Comparison of ENCODE assay signal across 8 cellular contexts in the genomic region with DNA sequence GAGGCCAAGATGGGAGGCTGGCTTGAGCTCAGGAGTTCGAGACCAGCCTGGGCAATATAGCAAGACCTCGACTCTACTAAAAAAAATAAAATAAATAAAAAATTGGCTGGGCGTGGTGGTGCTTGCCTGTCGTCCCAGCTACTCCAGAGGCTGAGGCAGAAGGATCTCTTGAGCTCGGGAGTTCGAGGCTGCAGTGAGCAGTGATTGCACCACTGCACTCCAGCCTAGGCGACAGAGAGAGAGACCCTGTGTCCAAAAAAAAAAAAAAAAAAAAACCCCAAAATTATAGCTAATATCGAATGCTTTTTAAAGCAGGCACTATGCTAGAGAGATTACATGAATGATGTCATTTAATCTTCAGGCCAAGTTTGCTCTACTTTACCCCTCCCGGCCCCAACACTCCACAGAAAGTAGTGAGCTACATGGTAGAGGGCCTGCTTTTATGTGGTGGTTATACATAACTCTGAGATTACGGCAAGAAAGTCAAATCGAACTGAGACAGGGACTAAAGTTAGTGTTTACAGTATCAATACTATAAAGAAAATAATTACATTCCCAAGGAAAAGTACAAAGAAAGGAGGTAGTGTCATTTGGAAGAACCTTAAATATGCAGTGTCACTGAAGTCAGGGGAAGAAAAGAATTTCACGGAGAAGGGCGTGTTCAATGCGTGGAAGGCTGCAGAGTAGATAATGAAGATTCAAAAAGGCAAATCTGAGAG. TPM values are rescaled to one million over a fixed set of nuclear protein-coding genes. Genes with fewer than 3 reads are reported as not detected.
DNase-seq lines count a peak whose midpoint lies in the region; ATAC-seq and TF ChIP-seq lines count a peak whose summit lies in the region.

No MANE protein-coding gene starts in this region.

- peaks cover 8% of the 10 kb centered on the region for H3F3A ChIP-seq in neural cell (ENCODE audit: insufficient read depth, low read length, poor library complexity, severe bottlenecking)

- no peak for TF ChIP-seq CTCF in CD14-positive monocyte (IDR thresholded peaks at IDR 0.05)
- no peak for TF ChIP-seq CTCF in dorsolateral prefrontal cortex (IDR thresholded peaks at IDR 0.05 in 54 of 56, conservative IDR thresholded peaks at IDR 0.05 in 2 of 56; ENCODE audit: low read depth in 1 of 56, partially characterized antibody in 56 of 56)
- TF ChIP-seq CTCF in neural cell (IDR thresholded peaks at IDR 0.05; ENCODE audit: poor library complexity, severe bottlenecking), result no peak

- H3K4me1 Mint-ChIP-seq in CD14-positive monocyte, result peaks cover 52% of the 10 kb centered on the region

- no peaks in the 10 kb centered on the region for H3K9me3 ChIP-seq in neural cell (ENCODE audit: low read length)

- no peaks in the 10 kb centered on the region for H3K9me2 ChIP-seq in neural cell (ENCODE audit: insufficient read depth, low read length)

- no peaks in the 10 kb centered on the region for H3K9me3 Mint-ChIP-seq in CD14-positive monocyte

- H3K4me2 ChIP-seq in neural cell (ENCODE audit: low read length), result peak overlapping the region; percentile 100

- peak overlapping the region; percentile 88 to 97 for H3K4me3 Mint-ChIP-seq in CD14-positive monocyte

- H3K79me2 ChIP-seq in neural cell (replicated peaks; ENCODE audit: insufficient read depth, low read length), result peaks cover 31% of the 10 kb centered on the region

- peak overlapping the region; percentile 97 to 100 (median 99) for H3K27ac Mint-ChIP-seq in CD14-positive monocyte

- H3K36me3 Mint-ChIP-seq in CD14-positive monocyte, result peaks cover 39 to 46% of the 10 kb centered on the region in 2 donors

- intact Hi-C loops in CD14-positive monocyte (cut with micrococcal nuclease), result loop anchor here (10.0 kb wide), 2 partner anchors 308 to 458 kb away; partner anchors contain the start of genes ARIH1 (in 2 of the 2) and CELF6 (in 1 of the 2)
- intact Hi-C loops in dorsolateral prefrontal cortex (cut with DNase I), result loop anchor here (2.0 to 10.0 kb wide), 8 partner anchors 270 to 852 kb away; partner anchors contain the start of genes ARIH1 (in 1 of the 2), HEXA (in 1 of the 2), NEO1 (in 1 of the 2) and NPTN (in 1 of the 2)

- peaks cover 0 to 2% (median 1%) of the 10 kb centered on the region in 3 donors for H3K27me3 Mint-ChIP-seq in CD14-positive monocyte (ENCODE audit: low read depth in 3 of 3)

- H3K27me3 ChIP-seq in dorsolateral prefrontal cortex, result no peaks in the 10 kb centered on the region
- H3K27me3 ChIP-seq in neural cell (ENCODE audit: insufficient read depth, low read depth, low read length), result no peaks in the 10 kb centered on the region

- DNase-seq in CD14-positive monocyte (ENCODE audit: low spot score), result no peak
- DNase-seq in M059J (ENCODE audit: low read depth), result peak; percentile 4
- DNase-seq in dorsolateral prefrontal cortex, result no peak
- no peak for DNase-seq in SIG-M5 treated with dmso at 0.1 percent for 504 hours (lab: John Stamatoyannopoulos, UW; ENCODE audit: unreplicated experiment)
- DNase-seq in NOMO-1 treated with dmso at 0.1 percent for 144 hours (lab: John Stamatoyannopoulos, UW; ENCODE audit: unreplicated experiment), result no peak
- DNase-seq in inferior parietal cortex (ENCODE audit: extremely low spot score), result no peak

- no peak for TF ChIP-seq EP300 in neural cell (conservative IDR thresholded peaks at IDR 0.05; ENCODE audit: poor library complexity, severe bottlenecking)

- H3K27ac ChIP-seq in dorsolateral prefrontal cortex (peak overlapping the region in 34 of 59 donors; percentile 4 to 99 (median 96)), neural cell (ENCODE audit: low read length) (peak overlapping the region; percentile 99)

- H4K20me1 ChIP-seq in neural cell (ENCODE audit: insufficient read depth), result no peaks in the 10 kb centered on the region

- no peak for TF ChIP-seq RAD21 in neural cell (conservative IDR thresholded peaks at IDR 0.05)

- H3K9ac ChIP-seq in neural cell (ENCODE audit: low read length), result peak overlapping the region; percentile 94

- H3K4me3 ChIP-seq in dorsolateral prefrontal cortex (peak overlapping the region; percentile 63 to 100 (median 98)), neural cell (ENCODE audit: low read length) (peak overlapping the region; percentile 98)

- no peaks in the 10 kb centered on the region for H3K36me3 ChIP-seq in neural cell (ENCODE audit: insufficient read depth, low read length)

- H2AFZ ChIP-seq in neural cell (ENCODE audit: low read depth, low read length), result peak overlapping the region; percentile 77

- ATAC-seq in GM18870 (IDR thresholded peaks at IDR 0.05; ENCODE audit: unreplicated experiment), result no peak

TF ChIP-seq in neural cell, 6 proteins besides CTCF, POLR2A, EP300 and RAD21:
- TF ChIP-seq EZH2 (IDR thresholded peaks at IDR 0.05; ENCODE audit: borderline replicate concordance, insufficient read depth, low read length, poor library complexity, severe bottlenecking), result no peak
- TF ChIP-seq, protein P1, sequence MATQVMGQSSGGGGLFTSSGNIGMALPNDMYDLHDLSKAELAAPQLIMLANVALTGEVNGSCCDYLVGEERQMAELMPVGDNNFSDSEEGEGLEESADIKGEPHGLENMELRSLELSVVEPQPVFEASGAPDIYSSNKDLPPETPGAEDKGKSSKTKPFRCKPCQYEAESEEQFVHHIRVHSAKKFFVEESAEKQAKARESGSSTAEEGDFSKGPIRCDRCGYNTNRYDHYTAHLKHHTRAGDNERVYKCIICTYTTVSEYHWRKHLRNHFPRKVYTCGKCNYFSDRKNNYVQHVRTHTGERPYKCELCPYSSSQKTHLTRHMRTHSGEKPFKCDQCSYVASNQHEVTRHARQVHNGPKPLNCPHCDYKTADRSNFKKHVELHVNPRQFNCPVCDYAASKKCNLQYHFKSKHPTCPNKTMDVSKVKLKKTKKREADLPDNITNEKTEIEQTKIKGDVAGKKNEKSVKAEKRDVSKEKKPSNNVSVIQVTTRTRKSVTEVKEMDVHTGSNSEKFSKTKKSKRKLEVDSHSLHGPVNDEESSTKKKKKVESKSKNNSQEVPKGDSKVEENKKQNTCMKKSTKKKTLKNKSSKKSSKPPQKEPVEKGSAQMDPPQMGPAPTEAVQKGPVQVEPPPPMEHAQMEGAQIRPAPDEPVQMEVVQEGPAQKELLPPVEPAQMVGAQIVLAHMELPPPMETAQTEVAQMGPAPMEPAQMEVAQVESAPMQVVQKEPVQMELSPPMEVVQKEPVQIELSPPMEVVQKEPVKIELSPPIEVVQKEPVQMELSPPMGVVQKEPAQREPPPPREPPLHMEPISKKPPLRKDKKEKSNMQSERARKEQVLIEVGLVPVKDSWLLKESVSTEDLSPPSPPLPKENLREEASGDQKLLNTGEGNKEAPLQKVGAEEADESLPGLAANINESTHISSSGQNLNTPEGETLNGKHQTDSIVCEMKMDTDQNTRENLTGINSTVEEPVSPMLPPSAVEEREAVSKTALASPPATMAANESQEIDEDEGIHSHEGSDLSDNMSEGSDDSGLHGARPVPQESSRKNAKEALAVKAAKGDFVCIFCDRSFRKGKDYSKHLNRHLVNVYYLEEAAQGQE (IDR thresholded peaks at IDR 0.05; ENCODE audit: borderline replicate concordance), result no peak
- no peak for TF ChIP-seq MXI1 (conservative IDR thresholded peaks at IDR 0.05; ENCODE audit: poor library complexity, severe bottlenecking)
- TF ChIP-seq TAF1 (IDR thresholded peaks at IDR 0.05; ENCODE audit: low read depth), result no peak
- TF ChIP-seq POLR2AphosphoS5 (IDR thresholded peaks at IDR 0.05), result no peak
- TF ChIP-seq SMC3 (conservative IDR thresholded peaks at IDR 0.05; ENCODE audit: poor library complexity), result no peak

RNA-seq across cellular contexts. Expression of gene ADPGK, which starts 1.1 kb away (rescaled TPM):
- 100 to 1,000 TPM; 138 to 152 TPM for polyA plus RNA-seq in CD14-positive monocyte
- total RNA-seq in M059J (2014; rRNA removed; shearing (Covaris generic)), result 86.4 and 109 TPM in 2 replicates
- total RNA-seq in dorsolateral prefrontal cortex, result 10 to 100 TPM; 18.9 to 53.0 (median 30.7) TPM
- polyA plus RNA-seq in neural cell, result 33.7 and 38.2 TPM in 2 replicates
- polyA minus RNA-seq in neural cell, result 32.1 and 33.9 TPM in 2 replicates
